In genomic region chr20:62426678-62427077, GRCh38 we compare ENCODE assay signal across 1 cellular context.
TF ChIP-seq lines count a peak whose summit lies in the region.

No MANE protein-coding gene starts in this region.

TF ChIP-seq in H1, 55 proteins besides CTCF, POLR2A, EP300 and RAD21:
- TF ChIP-seq RBBP5 (IDR thresholded peaks at IDR 0.05; ENCODE audit: borderline replicate concordance, low read depth, low read length) (0 out of 2 replicates have a peak, but pooled peaks have one; percentile 66), KDM1A (IDR thresholded peaks at IDR 0.05; ENCODE audit: borderline replicate concordance, low read length) (peak; percentile 55; the same call in 1 of the 2 replicates), JUND (IDR thresholded peaks at IDR 0.05; ENCODE audit: low read length) (no peak)
